In genomic region chr7:154409703-154410311, GRCh38 we compare ENCODE assay signal across 16 cellular contexts.
DNase-seq lines count a peak whose midpoint lies in the region; ATAC-seq and TF ChIP-seq lines count a peak whose summit lies in the region.
"Had no signal": no experiment of that assay in that cellular context is flagged by ENCODE, and none has a peak within 500 bp of the region (broad histone marks: within the 10 kb centered on the region; RNA-seq: fewer than 3 reads in every experiment).

No MANE protein-coding gene starts in this region.

- H3K4me2 ChIP-seq in DND-41 (ENCODE audit: insufficient read depth, low read length) (no peak overlapping the region), Karpas-422 (ENCODE audit: low read depth, low read length, poor library complexity, severe bottlenecking) (no peak overlapping the region), smooth muscle cell (no peak overlapping the region)

- H3K9ac ChIP-seq in DND-41 (ENCODE audit: low read depth, low read length) (no peak overlapping the region), Karpas-422 (ENCODE audit: low read length) (no peak overlapping the region), adipocyte (ENCODE audit: low read length) (no peak overlapping the region), smooth muscle cell (ENCODE audit: low read depth) (no peak overlapping the region)

- no peak for TF ChIP-seq CTCF in DND-41 (IDR thresholded peaks at IDR 0.05; ENCODE audit: borderline replicate concordance, extremely low read depth, low read length, poor library complexity, severe bottlenecking)
- TF ChIP-seq CTCF in smooth muscle cell (IDR thresholded peaks at IDR 0.05; ENCODE audit: borderline replicate concordance, insufficient read depth, poor library complexity, severe bottlenecking) = no peak

- H3K27ac ChIP-seq in DND-41 (ENCODE audit: low read length) (no peak overlapping the region), Karpas-422 (ENCODE audit: low read length) (no peak overlapping the region), smooth muscle cell (ENCODE audit: low read depth) (no peak overlapping the region)
- H3K27ac ChIP-seq: ascending aorta, pancreas, SJSA1, stomach had no signal

- H3K4me3 ChIP-seq in DND-41 (ENCODE audit: low read depth in 1 of 2, low read length in 2 of 2) (no peak overlapping the region), Karpas-422 (ENCODE audit: low read length) (no peak overlapping the region), adipocyte (ENCODE audit: low read length) (no peak overlapping the region), smooth muscle cell (no peak overlapping the region)
- H3K4me3 ChIP-seq: ascending aorta, pancreas, SJSA1, stomach had no signal

- DNase-seq in DND-41 (peak; percentile 51), Karpas-422 (peak; percentile 73), adipocyte (ENCODE audit: low read depth) (peak; percentile 25), islet precursor cell (peak; percentile 74), UCSD-AML1 (lab: John Stamatoyannopoulos, UW; ENCODE audit: unreplicated experiment) (no peak), smooth muscle cell (lab: John Stamatoyannopoulos, UW; ENCODE audit: unreplicated experiment) (no peak)
- DNase-seq: activated CD4-positive, alpha-beta T cell treated with anti-CD3 and anti-CD28 coated beads, Interleukin-2, amount 50 U/mL, for 4 hours; kidney; NCI-H2171 treated with DMSO at 0.1 percent for 48 hours; stimulated activated CD4-positive, alpha-beta T cell treated with anti-CD3 and anti-CD28 coated beads, Interleukin-1b, Interleukin-23, amount 100 ng/mL, for 48 hours; stomach had no signal

- no peaks in the 10 kb centered on the region for H3K27me3 ChIP-seq in DND-41 (ENCODE audit: insufficient read depth, low read length, poor library complexity)
- H3K27me3 ChIP-seq in Karpas-422 (ENCODE audit: low read length) = no peaks in the 10 kb centered on the region
- H3K27me3 ChIP-seq in adipocyte (replicated peaks; ENCODE audit: control insufficient read depth, insufficient read depth, low read length) = no peaks in the 10 kb centered on the region
- no peaks in the 10 kb centered on the region for H3K27me3 ChIP-seq in smooth muscle cell (ENCODE audit: low read depth)
- H3K27me3 ChIP-seq: ascending aorta, SJSA1, stomach had no signal

- WGBS in smooth muscle cell (ENCODE audit: low lambda C conversion rate) = 48% methylated on average over 5 of the region's 5 CpGs

- no peaks in the 10 kb centered on the region for H3K79me2 ChIP-seq in DND-41 (ENCODE audit: insufficient read depth, low read length)
- H3K79me2 ChIP-seq in Karpas-422 (ENCODE audit: low read length) = no peaks in the 10 kb centered on the region
- no peaks in the 10 kb centered on the region for H3K79me2 ChIP-seq in smooth muscle cell (ENCODE audit: low read depth)

- H4K20me1 ChIP-seq in DND-41 (ENCODE audit: insufficient read depth, low read length) (no peaks in the 10 kb centered on the region), Karpas-422 (ENCODE audit: insufficient read depth, low read depth, low read length) (no peaks in the 10 kb centered on the region), smooth muscle cell (ENCODE audit: low read depth) (no peaks in the 10 kb centered on the region)

- no peaks in the 10 kb centered on the region for H3K9me2 ChIP-seq in Karpas-422 (replicated peaks; ENCODE audit: insufficient read depth, low read length)

- H3K36me3 ChIP-seq in DND-41 (ENCODE audit: insufficient read depth, low read length) (no peaks in the 10 kb centered on the region), Karpas-422 (ENCODE audit: insufficient read depth, low read length) (no peaks in the 10 kb centered on the region), adipocyte (ENCODE audit: control insufficient read depth, insufficient read depth, low read length, severe bottlenecking) (no peaks in the 10 kb centered on the region), smooth muscle cell (ENCODE audit: low read depth) (no peaks in the 10 kb centered on the region)
- H3K36me3 ChIP-seq: ascending aorta, pancreas, SJSA1, stomach had no signal

- H2AFZ ChIP-seq in DND-41 (ENCODE audit: low read depth, low read length) (no peak overlapping the region), Karpas-422 (ENCODE audit: low read length) (no peak overlapping the region), smooth muscle cell (ENCODE audit: low read depth) (no peak overlapping the region)

- H3K4me1 ChIP-seq in DND-41 (ENCODE audit: insufficient read depth, low read length) (no peaks in the 10 kb centered on the region), Karpas-422 (ENCODE audit: low read length) (no peaks in the 10 kb centered on the region), adipocyte (ENCODE audit: control insufficient read depth, insufficient read depth, low read length) (no peaks in the 10 kb centered on the region), smooth muscle cell (ENCODE audit: low read depth) (no peaks in the 10 kb centered on the region)
- H3K4me1 ChIP-seq: ascending aorta, pancreas, SJSA1, stomach had no signal

- H3K9me3 ChIP-seq in DND-41 (ENCODE audit: insufficient read depth, low read length, severe bottlenecking) (no peaks in the 10 kb centered on the region), Karpas-422 (ENCODE audit: low read length) (no peaks in the 10 kb centered on the region), adipocyte (ENCODE audit: control insufficient read depth, low read length) (no peaks in the 10 kb centered on the region), smooth muscle cell (replicated peaks; ENCODE audit: low read depth) (no peaks in the 10 kb centered on the region)
- H3K9me3 ChIP-seq: ascending aorta, pancreas, stomach had no signal

- no peaks in the 10 kb centered on the region for H3F3A ChIP-seq in smooth muscle cell (ENCODE audit: low read depth)

- ATAC-seq in DND-41 (ENCODE audit: insufficient read depth, low read depth) (peak; percentile 58; the same call in 1 of the 3 replicates), HG03108 (IDR thresholded peaks at IDR 0.05; ENCODE audit: unreplicated experiment) (no peak), HG02588 (IDR thresholded peaks at IDR 0.05; ENCODE audit: unreplicated experiment) (no peak)

Comparison
In these comparisons a context has a peak if more than half of its experiments do, and no peak if none do; other contexts are left out.
1. DNase-seq: peak in DND-41 (single experiment), Karpas-422 (single experiment), adipocyte (single experiment) and islet precursor cell (single experiment); none in UCSD-AML1 (single experiment) and smooth muscle cell (single experiment).